Comparison of ENCODE assay signal across 1 cellular context in genomic region chr4:128660361-128660964, GRCh38.
TF ChIP-seq lines count a peak whose summit lies in the region.

No MANE protein-coding gene starts in this region.

TF ChIP-seq in A549, 52 proteins besides CTCF, POLR2A, EP300 and RAD21 (continued from another document):
- TF ChIP-seq CHD2 (IDR thresholded peaks at IDR 0.05; ENCODE audit: low read length, partially characterized antibody) (no peak), E2F6 (IDR thresholded peaks at IDR 0.05; ENCODE audit: borderline replicate concordance, low read depth) (no peak), ZC3H11A (IDR thresholded peaks at IDR 0.05) (no peak), RARB (CRISPR knock-in tag; IDR thresholded peaks at IDR 0.05) (no peak), TP53 (CRISPR knock-in tag; IDR thresholded peaks at IDR 0.05) (no peak), NFE2L2 (conservative IDR thresholded peaks at IDR 0.05; ENCODE audit: low read length) (no peak), PBX3 (IDR thresholded peaks at IDR 0.05) (no peak), HES2 (IDR thresholded peaks at IDR 0.05) (no peak), BHLHE40 (IDR thresholded peaks at IDR 0.05; ENCODE audit: low read depth, low read length) (no peak), KDM1A (IDR thresholded peaks at IDR 0.05; ENCODE audit: low read depth) (no peak), RFX5 (IDR thresholded peaks at IDR 0.05) (no peak)
